Comparison of ENCODE assay signal across 10 cellular contexts in the genomic region with DNA sequence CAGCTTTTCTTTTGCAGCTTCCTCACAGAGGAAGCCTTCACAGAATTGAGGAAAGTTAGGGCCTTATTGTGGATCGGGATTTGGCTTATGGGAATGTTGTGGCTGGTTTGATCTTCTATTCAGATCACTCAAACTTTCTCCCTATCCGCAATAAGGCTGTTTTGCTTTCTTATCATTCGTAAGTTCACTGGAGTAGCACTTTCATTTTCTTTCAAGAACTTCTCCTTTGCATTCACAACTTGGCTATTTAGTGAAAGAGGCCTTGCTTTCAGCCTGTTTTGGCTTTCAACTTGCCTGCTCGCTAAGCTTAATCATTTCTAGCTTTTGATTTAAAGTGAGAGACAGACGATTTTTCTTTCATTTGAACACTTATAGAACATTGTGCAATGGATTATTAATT.
DNase-seq lines count a peak whose midpoint lies in the region; ATAC-seq and TF ChIP-seq lines count a peak whose summit lies in the region.
"Had no signal": no experiment of that assay in that cellular context is flagged by ENCODE, and none has a peak within 500 bp of the region (broad histone marks: within the 10 kb centered on the region; RNA-seq: fewer than 3 reads in every experiment).

No MANE protein-coding gene starts in this region.

- no peaks in the 10 kb centered on the region for H3K79me2 ChIP-seq in fibroblast of lung (ENCODE audit: control insufficient read depth, insufficient read depth, low read length)
- H3K79me2 ChIP-seq in trophoblast cell (ENCODE audit: control insufficient read depth, insufficient read depth, low read length, poor library complexity): no peaks in the 10 kb centered on the region

- peak overlapping the region; percentile 45 for H2AFZ ChIP-seq in fibroblast of lung (ENCODE audit: low read length)
- H2AFZ ChIP-seq in trophoblast cell (ENCODE audit: insufficient read depth, low read length, poor library complexity): no peak overlapping the region

- H3K4me1 ChIP-seq in fibroblast of lung (ENCODE audit: control insufficient read depth, extremely low read depth, insufficient read depth, low read length) (no peaks in the 10 kb centered on the region), trophoblast cell (ENCODE audit: control insufficient read depth in 1 of 2, insufficient read depth in 2 of 2, low read length in 2 of 2) (no peaks in the 10 kb centered on the region)

- H4K20me1 ChIP-seq in fibroblast of lung (ENCODE audit: control insufficient read depth, extremely low read depth, insufficient read depth, low read length): no peaks in the 10 kb centered on the region

- WGBS in trophoblast cell (ENCODE audit: extremely low coverage, insufficient coverage, insufficient read length): no CpG with 5 or more reads among the region's 5 CpGs

- no peak overlapping the region for H3K18ac ChIP-seq in trophoblast cell (ENCODE audit: low read length)

- no peak overlapping the region for H3K23ac ChIP-seq in trophoblast cell (ENCODE audit: low read length)

- no peak overlapping the region for H2AK5ac ChIP-seq in trophoblast cell (ENCODE audit: low read length)

- H3K27me3 ChIP-seq in fibroblast of lung (ENCODE audit: control insufficient read depth, insufficient read depth, low read length) (no peaks in the 10 kb centered on the region), trophoblast cell (ENCODE audit: insufficient read depth, low read length) (no peaks in the 10 kb centered on the region)

- no peak overlapping the region for H2BK5ac ChIP-seq in trophoblast cell (ENCODE audit: low read depth, low read length, poor library complexity)

- H3K9me3 ChIP-seq in fibroblast of lung (ENCODE audit: control insufficient read depth, insufficient read depth, low read depth, low read length) (no peaks in the 10 kb centered on the region), trophoblast cell (ENCODE audit: insufficient read depth, low read depth, low read length) (no peaks in the 10 kb centered on the region)

- H3K4me3 ChIP-seq in fibroblast of lung (replicated peaks in 1 of 4; ENCODE audit: control extremely low read depth in 1 of 4, insufficient read depth in 1 of 4, low read depth in 3 of 4, low read length in 4 of 4): no peak overlapping the region
- H3K4me3 ChIP-seq in trophoblast cell (ENCODE audit: low read depth, low read length): no peak overlapping the region

- DNase-seq in fibroblast of lung (ENCODE audit: low read depth in 2 of 2) (peak in 1 of 2 donors; percentile 18), cerebellar cortex (ENCODE audit: low spot score) (no peak), midbrain (lab: John Stamatoyannopoulos, UW) (no peak), NCI-H748 treated with DMSO at 0.1 percent for 48 hours (lab: John Stamatoyannopoulos, UW) (no peak), trophoblast cell (no peak)
- DNase-seq: glutamatergic neuron, NCI-H1048 had no signal

- H3K27ac ChIP-seq in fibroblast of lung (ENCODE audit: insufficient read depth, low read length): no peak overlapping the region
- H3K27ac ChIP-seq in trophoblast cell (ENCODE audit: low read depth, low read length): no peak overlapping the region

- H3K9ac ChIP-seq in fibroblast of lung (ENCODE audit: insufficient read depth, low read length) (no peak overlapping the region), trophoblast cell (ENCODE audit: low read length) (no peak overlapping the region)

- ATAC-seq in GM18499 (IDR thresholded peaks at IDR 0.05; ENCODE audit: insufficient read depth, unreplicated experiment) (peak; percentile 67), GM21447 (IDR thresholded peaks at IDR 0.05; ENCODE audit: unreplicated experiment) (peak; percentile 82), HG03571 (IDR thresholded peaks at IDR 0.05; ENCODE audit: unreplicated experiment) (peak; percentile 55)

- H4K12ac ChIP-seq in trophoblast cell (ENCODE audit: low read depth, low read length): no peak overlapping the region

- no peaks in the 10 kb centered on the region for H3K79me1 ChIP-seq in trophoblast cell (ENCODE audit: low read length)

- H3K36me3 ChIP-seq in fibroblast of lung (ENCODE audit: control insufficient read depth, insufficient read depth, low read length): no peaks in the 10 kb centered on the region
- no peaks in the 10 kb centered on the region for H3K36me3 ChIP-seq in trophoblast cell (ENCODE audit: control insufficient read depth in 1 of 2, insufficient read depth in 2 of 2, low read length in 2 of 2)

- TF ChIP-seq CTCF in fibroblast of lung (conservative IDR thresholded peaks at IDR 0.05 in 1 of 2, IDR thresholded peaks at IDR 0.05 in 1 of 2; ENCODE audit: low read depth in 1 of 2, low read length in 2 of 2): no peak

- no peak overlapping the region for H4K8ac ChIP-seq in trophoblast cell (ENCODE audit: low read depth, low read length)

- peak overlapping the region; percentile 18 for H3K4me2 ChIP-seq in fibroblast of lung (ENCODE audit: extremely low read depth, insufficient read depth, low read length)
- no peak overlapping the region for H3K4me2 ChIP-seq in trophoblast cell (ENCODE audit: low read length)

- H4K91ac ChIP-seq in trophoblast cell (ENCODE audit: low read depth, low read length): no peak overlapping the region

- H3K14ac ChIP-seq in trophoblast cell (ENCODE audit: low read length): no peak overlapping the region

- no peak overlapping the region for H3K4ac ChIP-seq in trophoblast cell (ENCODE audit: low read depth, low read length)

- H2BK120ac ChIP-seq in trophoblast cell (ENCODE audit: insufficient read depth, low read length, poor library complexity): no peak overlapping the region

- H2BK12ac ChIP-seq in trophoblast cell (ENCODE audit: low read length): no peak overlapping the region
